In genomic region chr1:209796733-209797025, GRCh38 we compare ENCODE assay signal across 24 cellular contexts. TPM values are rescaled to one million over a fixed set of nuclear protein-coding genes. Genes with fewer than 3 reads are reported as not detected.
"Had no signal": no experiment of that assay in that cellular context is flagged by ENCODE, and none has a peak within 500 bp of the region (broad histone marks: within the 10 kb centered on the region; RNA-seq: fewer than 3 reads in every experiment).

No MANE protein-coding gene starts in this region.

- H3K27me3 Mint-ChIP-seq: stimulated activated naive CD8-positive, alpha-beta T cell treated with anti-CD3 and anti-CD28 coated beads, Interleukin-15, amount 100 ng/mL, for 72 hours had no signal

- H3K9me3 ChIP-seq: colonic mucosa, heart left ventricle, ovary, testis, upper lobe of right lung, vagina had no signal

- H3K9me3 Mint-ChIP-seq: natural killer cell; neural crest cell; stimulated activated memory B cell treated with anti-CD40 and anti-IgM and Interleukin-4, amounts not matched to agents 10 μg/mL and 1 μg/mL and 100 μg/mL, for 72 hours; stimulated activated naive CD8-positive, alpha-beta T cell treated with anti-CD3 and anti-CD28 coated beads, Interleukin-15, amount 100 ng/mL, for 72 hours had no signal

- H3K27ac ChIP-seq: colonic mucosa, heart left ventricle, ovary, testis, tibial nerve, upper lobe of right lung, vagina had no signal

- H3K4me3 ChIP-seq: colonic mucosa, heart left ventricle, ovary, smooth muscle cell, testis, tibial nerve, upper lobe of right lung, vagina had no signal

- DNase-seq: colonic mucosa; dermis blood vessel endothelial cell; heart left ventricle; hypothalamus; kidney glomerular epithelial cell; mammary epithelial cell; natural killer cell; nucleus accumbens; ovary; stimulated activated CD4-positive, alpha-beta T cell treated with anti-CD3 and anti-CD28 coated beads, Interleukin-2, amount 100 ng/mL, for 48 hours; stimulated activated naive CD8-positive, alpha-beta T cell treated with anti-CD3 and anti-CD28 coated beads, Interleukin-15, amount 100 ng/mL, for 72 hours; testis; upper lobe of right lung had no signal

- H3K27ac Mint-ChIP-seq: natural killer cell; stimulated activated memory B cell treated with anti-CD40 and anti-IgM and Interleukin-4, amounts not matched to agents 10 μg/mL and 1 μg/mL and 100 μg/mL, for 72 hours; stimulated activated naive CD8-positive, alpha-beta T cell treated with anti-CD3 and anti-CD28 coated beads, Interleukin-15, amount 100 ng/mL, for 72 hours had no signal

- ATAC-seq: esophagus mucosa; heart left ventricle; left lobe of liver; natural killer cell; right cardiac atrium; stimulated activated memory B cell treated with anti-CD40 and anti-IgM and Interleukin-4, amounts not matched to agents 10 μg/mL and 1 μg/mL and 100 μg/mL, for 72 hours; stimulated activated naive CD8-positive, alpha-beta T cell treated with anti-CD3 and anti-CD28 coated beads, Interleukin-15, amount 100 ng/mL, for 72 hours; upper lobe of right lung had no signal

- H3K4me1 Mint-ChIP-seq: neural crest cell; stimulated activated naive CD8-positive, alpha-beta T cell treated with anti-CD3 and anti-CD28 coated beads, Interleukin-15, amount 100 ng/mL, for 72 hours had no signal

- H3K4me3 Mint-ChIP-seq: natural killer cell; neural crest cell; stimulated activated memory B cell treated with anti-CD40 and anti-IgM and Interleukin-4, amounts not matched to agents 10 μg/mL and 1 μg/mL and 100 μg/mL, for 72 hours; stimulated activated naive CD8-positive, alpha-beta T cell treated with anti-CD3 and anti-CD28 coated beads, Interleukin-15, amount 100 ng/mL, for 72 hours had no signal

- H3K4me2 ChIP-seq: smooth muscle cell had no signal

- H3K36me3 ChIP-seq: colonic mucosa, ovary, tibial nerve, upper lobe of right lung had no signal

- H3K27me3 ChIP-seq: colonic mucosa, heart left ventricle, ovary, testis, upper lobe of right lung, vagina had no signal

- H3K4me1 ChIP-seq: colonic mucosa, upper lobe of right lung had no signal

RNA-seq across cellular contexts. Expression of gene TRAF3IP3, which starts 40.8 kb away (rescaled TPM):
- total RNA-seq: dermis blood vessel endothelial cell, endothelial cell of umbilical vein, fibroblast of lung, glomerular endothelial cell, neural crest cell had no signal
- polyA plus RNA-seq: endothelial cell of umbilical vein, fibroblast of lung, mammary epithelial cell, smooth muscle cell had no signal
